In the genomic region with DNA sequence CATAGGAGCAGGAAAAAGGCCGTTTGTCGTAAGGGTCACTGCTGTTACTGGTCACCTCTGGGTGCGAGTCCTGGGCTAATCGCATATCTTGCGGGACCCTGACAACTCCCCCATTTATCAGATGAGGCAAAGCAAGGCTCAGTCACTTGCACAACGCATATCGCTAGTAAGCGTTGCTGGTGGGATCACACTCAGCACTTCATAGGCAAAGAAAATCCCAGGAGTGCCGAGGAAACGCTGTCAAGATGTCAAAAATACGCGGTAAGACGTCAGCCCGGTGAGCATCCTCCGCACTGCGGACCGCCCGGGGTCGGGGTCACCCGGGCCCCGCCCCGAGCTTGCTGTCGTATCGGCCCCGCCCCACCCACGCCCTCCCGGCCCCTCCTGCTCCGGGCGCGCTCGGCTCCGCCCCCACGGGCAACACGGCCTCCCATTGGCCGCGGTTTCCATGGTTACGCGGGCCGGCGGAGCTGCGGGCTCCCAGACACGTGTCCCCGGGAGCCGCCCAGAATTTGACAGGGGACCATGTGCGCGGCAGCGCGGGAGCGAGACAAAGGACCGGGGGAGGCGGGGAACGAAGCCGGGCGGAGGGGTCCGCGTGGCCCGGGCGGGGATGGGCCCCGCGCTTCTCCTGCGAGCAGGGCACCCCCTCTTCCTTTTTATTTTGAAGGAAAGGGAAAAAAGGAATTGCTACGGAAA, we compare ENCODE assay signal across 8 cellular contexts.
DNase-seq lines count a peak whose midpoint lies in the region; ATAC-seq and TF ChIP-seq lines count a peak whose summit lies in the region.

No MANE protein-coding gene starts in this region.

- no peaks in the 10 kb centered on the region for H4K20me1 ChIP-seq in OCI-LY7 (ENCODE audit: insufficient read depth, low read length)

- H3K27me3 Mint-ChIP-seq in natural killer cell treated with Interleukin-12 subunit alpha and Interleukin-12 subunit beta and Interleukin-15 and Interleukin-18, amount 100 ng/mL, for 72 hours = peaks cover 33 to 41% of the 10 kb centered on the region in 2 donors

- no peaks in the 10 kb centered on the region for H3K79me2 ChIP-seq in OCI-LY7 (ENCODE audit: insufficient read depth, low read depth, low read length)

- TF ChIP-seq CTCF in AG09309 (IDR thresholded peaks at IDR 0.05; ENCODE audit: control insufficient read depth, insufficient read depth, low read depth, low read length, missing control alignments) (no peak), OCI-LY7 (conservative IDR thresholded peaks at IDR 0.05; ENCODE audit: low read length) (no peak), fibroblast of pulmonary artery (IDR thresholded peaks at IDR 0.05; ENCODE audit: low read length, missing control alignments) (no peak)

- DNase-seq in AG09309 (ENCODE audit: low read depth) = no peak
- peak; percentile 99 for DNase-seq in H7
- DNase-seq in OCI-LY7 (ENCODE audit: low spot score) = peak; percentile 92
- peak; percentile 95 for DNase-seq in activated effector memory CD4-positive, alpha-beta T cell treated with anti-CD3 and anti-CD28 coated beads, Interleukin-2, amount 50 U/mL, for 16 hours
- peak; percentile 90 for DNase-seq in fibroblast of pulmonary artery (ENCODE audit: low read depth)
- peak; percentile 90 for DNase-seq in natural killer cell treated with Interleukin-12 subunit alpha and Interleukin-12 subunit beta and Interleukin-15 and Interleukin-18, amount 100 ng/mL, for 72 hours (ENCODE audit: low spot score)
- peak; percentile 81 to 85 for DNase-seq in stimulated activated CD8-positive, alpha-beta memory T cell treated with anti-CD3 and anti-CD28 coated beads, Interleukin-7, amount 100 ng/mL, for 48 hours (ENCODE audit: extremely low read depth in 1 of 2, low read depth in 1 of 2)

- H3K27me3 ChIP-seq in H7 (ENCODE audit: control insufficient read depth, insufficient read depth, low read length) = peaks cover 24% of the 10 kb centered on the region

- peaks cover 33% of the 10 kb centered on the region for H3K4me1 ChIP-seq in OCI-LY7 (ENCODE audit: insufficient read depth, low read length, poor library complexity, severe bottlenecking)

- ATAC-seq in natural killer cell treated with Interleukin-12 subunit alpha and Interleukin-12 subunit beta and Interleukin-15 and Interleukin-18, amount 100 ng/mL, for 72 hours = peak; percentile 91 to 96
- ATAC-seq in GM19023 (IDR thresholded peaks at IDR 0.05; ENCODE audit: unreplicated experiment) = no peak

- POLR2A ChIA-PET in OCI-LY7 (lab: Charles Lee) = interaction anchor here (0.7 kb wide), 1 partner anchor 31 kb away, joined by 5 read pairs; no protein-coding TSS in a partner anchor

- no peak overlapping the region for H3K27ac ChIP-seq in OCI-LY7 (ENCODE audit: low read depth, low read length, poor library complexity, severe bottlenecking)

- no TSS peak for BruUV-seq in OCI-LY7 (replicated peaks; lab: Mats Ljungman, UMichigan)

- peak overlapping the region; percentile 70 for H3K4me2 ChIP-seq in OCI-LY7 (ENCODE audit: low read length)

- H3K9me3 Mint-ChIP-seq in natural killer cell treated with Interleukin-12 subunit alpha and Interleukin-12 subunit beta and Interleukin-15 and Interleukin-18, amount 100 ng/mL, for 72 hours = no peaks in the 10 kb centered on the region

- CTCF ChIA-PET in OCI-LY7 (lab: Charles Lee; ENCODE audit: unreplicated experiment) = interaction anchor here (0.5 to 0.6 kb wide), 2 partner anchors 19 to 1794 kb away, joined by 3 to 4 read pairs; no protein-coding TSS in a partner anchor

- peak overlapping the region; percentile 52; the same call in 1 of the 2 replicates for H2AFZ ChIP-seq in OCI-LY7 (ENCODE audit: low read length)

- H3K27ac Mint-ChIP-seq in natural killer cell treated with Interleukin-12 subunit alpha and Interleukin-12 subunit beta and Interleukin-15 and Interleukin-18, amount 100 ng/mL, for 72 hours = no peak overlapping the region

- H3K9me2 ChIP-seq in OCI-LY7 (ENCODE audit: insufficient read depth, low read length) = no peaks in the 10 kb centered on the region

- peak overlapping the region; percentile 74 for H3K4me3 Mint-ChIP-seq in natural killer cell treated with Interleukin-12 subunit alpha and Interleukin-12 subunit beta and Interleukin-15 and Interleukin-18, amount 100 ng/mL, for 72 hours

- H3K4me1 Mint-ChIP-seq in natural killer cell treated with Interleukin-12 subunit alpha and Interleukin-12 subunit beta and Interleukin-15 and Interleukin-18, amount 100 ng/mL, for 72 hours (ENCODE audit: low read depth in 2 of 2) = peaks cover 12 to 16% of the 10 kb centered on the region in 2 donors

- no peaks in the 10 kb centered on the region for H3K36me3 ChIP-seq in H7 (replicated peaks; ENCODE audit: control insufficient read depth, insufficient read depth, low read length)
- H3K36me3 ChIP-seq in OCI-LY7 (ENCODE audit: insufficient read depth, low read length) = no peaks in the 10 kb centered on the region

- H3K36me3 Mint-ChIP-seq in natural killer cell treated with Interleukin-12 subunit alpha and Interleukin-12 subunit beta and Interleukin-15 and Interleukin-18, amount 100 ng/mL, for 72 hours = no peaks in the 10 kb centered on the region

- H3K4me3 ChIP-seq in AG09309 (ENCODE audit: control insufficient read depth, low read depth, low read length) (peak overlapping the region; percentile 33), H7 (ENCODE audit: insufficient read depth, low read depth, low read length) (peak overlapping the region; percentile 21; the same call in 1 of the 2 replicates), OCI-LY7 (ENCODE audit: low read depth, low read length, poor library complexity, severe bottlenecking) (peak overlapping the region; percentile 51), fibroblast of pulmonary artery (replicated peaks; ENCODE audit: low read depth, low read length) (peak overlapping the region; percentile 39)

- intact Hi-C loops in OCI-LY7 (cut with micrococcal nuclease; ENCODE audit: unreplicated experiment) = no loop called here

- no peaks in the 10 kb centered on the region for H3K9me3 ChIP-seq in OCI-LY7 (ENCODE audit: low read length)
